Comparison of ENCODE assay signal across 1 cellular context in the genomic region with DNA sequence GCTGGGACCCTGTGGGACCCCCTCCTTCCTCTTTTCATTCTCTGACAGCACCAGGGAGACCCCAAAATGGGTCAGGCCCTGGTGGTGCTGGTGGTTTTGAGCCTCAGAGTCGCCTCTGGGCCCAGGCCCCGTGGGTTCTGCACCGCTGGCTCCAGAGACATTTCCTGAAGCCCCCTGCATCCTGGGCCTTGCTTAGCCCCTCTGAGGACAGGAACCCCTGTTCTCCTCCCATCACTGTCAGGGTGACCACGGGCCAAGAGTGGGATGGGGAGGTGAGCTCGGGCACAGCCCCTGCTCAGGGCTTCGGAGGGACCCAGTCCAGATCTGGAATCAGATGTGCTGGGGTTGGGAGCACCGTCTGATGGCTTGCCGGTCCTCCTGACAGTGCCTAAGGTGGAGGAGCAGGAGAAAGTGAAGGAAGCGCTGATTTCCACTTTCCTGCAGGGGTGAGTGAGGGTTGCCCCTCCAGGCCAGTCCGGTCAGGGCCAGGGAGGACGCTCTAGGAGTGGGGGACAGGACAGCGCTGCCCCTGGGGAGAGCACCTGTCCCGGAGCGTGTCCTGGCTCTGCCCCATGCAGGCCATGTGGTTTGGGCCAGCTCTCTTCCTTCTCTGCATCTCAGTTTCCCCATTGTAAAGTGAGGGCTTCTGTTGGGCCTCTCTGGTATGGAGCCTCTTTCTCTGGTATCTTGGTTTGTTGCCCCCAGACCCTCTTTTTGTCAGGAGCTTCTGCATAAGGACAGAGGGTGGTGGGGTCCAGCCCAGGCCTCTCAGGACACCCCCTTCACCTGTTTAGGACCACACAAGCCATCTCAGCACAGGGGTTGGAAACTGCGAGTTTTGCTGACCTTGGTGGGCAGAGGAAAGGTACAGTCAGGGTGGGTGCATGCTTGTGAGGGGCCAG.
A peak's percentile ranks its signal among the peaks of the same experiment; 100 is the strongest.
TF ChIP-seq lines count a peak whose summit lies in the region.

No MANE protein-coding gene starts in this region.

TF ChIP-seq in K562, 482 proteins besides CTCF, POLR2A, EP300 and RAD21 (continued from another document):
- no peak for TF ChIP-seq E2F4 (CRISPR knock-in tag; IDR thresholded peaks at IDR 0.05; ENCODE audit: low read depth)
- TF ChIP-seq MEF2A (IDR thresholded peaks at IDR 0.05; ENCODE audit: control insufficient read depth, low read depth, low read length), result no peak
- TF ChIP-seq, protein P1, sequence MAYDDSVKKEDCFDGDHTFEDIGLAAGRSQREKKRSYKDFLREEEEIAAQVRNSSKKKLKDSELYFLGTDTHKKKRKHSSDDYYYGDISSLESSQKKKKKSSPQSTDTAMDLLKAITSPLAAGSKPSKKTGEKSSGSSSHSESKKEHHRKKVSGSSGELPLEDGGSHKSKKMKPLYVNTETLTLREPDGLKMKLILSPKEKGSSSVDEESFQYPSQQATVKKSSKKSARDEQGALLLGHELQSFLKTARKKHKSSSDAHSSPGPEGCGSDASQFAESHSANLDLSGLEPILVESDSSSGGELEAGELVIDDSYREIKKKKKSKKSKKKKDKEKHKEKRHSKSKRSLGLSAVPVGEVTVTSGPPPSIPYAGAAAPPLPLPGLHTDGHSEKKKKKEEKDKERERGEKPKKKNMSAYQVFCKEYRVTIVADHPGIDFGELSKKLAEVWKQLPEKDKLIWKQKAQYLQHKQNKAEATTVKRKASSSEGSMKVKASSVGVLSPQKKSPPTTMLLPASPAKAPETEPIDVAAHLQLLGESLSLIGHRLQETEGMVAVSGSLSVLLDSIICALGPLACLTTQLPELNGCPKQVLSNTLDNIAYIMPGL (CRISPR knock-in tag; IDR thresholded peaks at IDR 0.05), result no peak
- peak; percentile 79 for TF ChIP-seq ZNF263 (CRISPR knock-in tag; IDR thresholded peaks at IDR 0.05; ENCODE audit: borderline replicate concordance)
- TF ChIP-seq FIP1L1 (IDR thresholded peaks at IDR 0.05; ENCODE audit: low read depth, low read length, poor library complexity, severe bottlenecking), result no peak
